In the genomic region with DNA sequence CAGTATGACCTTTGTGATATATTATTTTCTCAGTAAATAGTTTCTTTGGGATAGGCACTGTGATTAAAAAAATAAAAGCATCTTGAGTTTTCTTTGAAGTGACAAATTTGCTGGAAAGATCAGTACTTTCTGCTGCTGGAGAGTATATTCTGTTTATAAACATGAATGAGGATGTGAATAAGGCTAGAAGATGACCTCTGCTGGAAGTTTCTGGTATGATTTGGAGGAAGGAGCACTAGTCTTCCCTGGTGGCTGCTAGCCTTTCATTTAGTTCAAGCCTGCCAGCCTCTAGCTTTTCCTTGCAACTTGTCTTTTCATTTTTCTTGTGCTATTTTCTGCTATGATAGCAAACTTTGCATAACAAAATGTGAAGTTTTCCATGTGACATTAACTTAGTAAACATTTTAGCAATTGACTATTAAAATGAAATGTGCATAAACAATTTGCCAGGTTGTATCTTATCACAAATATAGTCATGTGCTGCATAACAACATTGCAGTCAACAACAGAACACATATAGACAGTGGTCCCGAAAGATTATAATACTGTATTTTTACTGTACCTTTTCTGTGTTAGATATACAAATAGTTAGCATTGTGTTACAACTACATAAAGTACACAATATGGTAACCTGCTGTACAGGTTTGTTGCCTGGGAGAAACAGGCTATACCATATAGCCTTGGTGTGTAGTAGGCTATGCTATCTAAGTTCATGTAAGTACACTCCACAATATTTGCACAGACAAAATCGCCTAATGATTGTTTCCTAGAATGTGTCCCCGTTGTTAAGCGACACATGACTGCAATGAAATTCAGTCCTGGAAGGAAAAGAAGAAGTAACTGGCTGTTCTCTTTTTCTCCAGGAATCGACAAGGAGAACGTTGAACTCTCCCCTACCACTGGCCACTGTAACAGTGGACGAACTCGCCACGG, we compare ENCODE assay signal across 8 cellular contexts.
DNase-seq lines count a peak whose midpoint lies in the region; ATAC-seq and TF ChIP-seq lines count a peak whose summit lies in the region.

No MANE protein-coding gene starts in this region.

- peak overlapping the region; percentile 58 for H3K27ac ChIP-seq in angular gyrus (ENCODE audit: low read depth, low read length)

- peak; percentile 67 for DNase-seq in AG20443 (ENCODE audit: low spot score)
- peak; percentile 8 for DNase-seq in NCI-H2171 (lab: John Stamatoyannopoulos, UW)
- DNase-seq in hippocampal formation (lab: John Stamatoyannopoulos, UW) = peak; percentile 14 to 91
- DNase-seq in stromal cell of bone marrow (ENCODE audit: low read depth) = peak; percentile 55
- DNase-seq in posterior cingulate gyrus = no peak

- peak; percentile 53; the same call in 1 of the 2 replicates for TF ChIP-seq CTCF in GM12875 (IDR thresholded peaks at IDR 0.05; ENCODE audit: borderline replicate concordance, insufficient read depth, low read depth, low read length)

- intact Hi-C loops in posterior cingulate gyrus (cut with DNase I) = loop anchor here (2.0 to 5.0 kb wide), 3 partner anchors 51 to 361 kb away; partner anchors contain the start of gene EVI2A

- no peak overlapping the region for H3K4me3 ChIP-seq in GM12875 (ENCODE audit: low read depth, low read length)

- ATAC-seq in HG02840 (IDR thresholded peaks at IDR 0.05; ENCODE audit: low FRiP score, unreplicated experiment) = no peak

Comparison
In these comparisons a context has a peak if more than half of its experiments do, and no peak if none do; other contexts are left out.
1. DNase-seq: peak in AG20443 (single experiment), NCI-H2171 (single experiment), hippocampal formation (2 of 2) and stromal cell of bone marrow (single experiment); none in posterior cingulate gyrus (0 of 10).